9 cellular contexts compared by ENCODE assay signal in genomic region chr21:39660596-39660995, GRCh38. TPM values are rescaled to one million over a fixed set of nuclear protein-coding genes. Genes with fewer than 3 reads are reported as not detected.
DNase-seq lines count a peak whose midpoint lies in the region; ATAC-seq and TF ChIP-seq lines count a peak whose summit lies in the region.
"Had no signal": no experiment of that assay in that cellular context is flagged by ENCODE, and none has a peak within 500 bp of the region (broad histone marks: within the 10 kb centered on the region; RNA-seq: fewer than 3 reads in every experiment).

No MANE protein-coding gene starts in this region.

- H3K27me3 ChIP-seq in adrenal gland = no peaks in the 10 kb centered on the region
- no peaks in the 10 kb centered on the region for H3K27me3 ChIP-seq in right atrium auricular region
- H3K27me3 ChIP-seq in stomach smooth muscle (ENCODE audit: control insufficient read depth in 1 of 2, insufficient read depth in 2 of 2, low read length in 2 of 2) = no peaks in the 10 kb centered on the region
- H3K27me3 ChIP-seq: tibial nerve had no signal

- no peak for TF ChIP-seq CTCF in adrenal gland (IDR thresholded peaks at IDR 0.05)
- TF ChIP-seq CTCF in right atrium auricular region (IDR thresholded peaks at IDR 0.05) = no peak

- H3K9ac ChIP-seq in stomach smooth muscle (ENCODE audit: low read length in 2 of 2) = peak overlapping the region; percentile 13 to 31

- TF ChIP-seq POLR2A in adrenal gland (IDR thresholded peaks at IDR 0.05) = no peak

- 24 to 37% (median 34%) methylated on average over 11 of the region's 11 CpGs for WGBS in adrenal gland, 4 donors

- DNase-seq in HCEC 1CT (peak; percentile 7), adrenal gland (peak in 6 of 7 donors; percentile 19 to 64 (median 28)), right atrium auricular region (ENCODE audit: low spot score) (peak; percentile 64), hippocampal formation (lab: John Stamatoyannopoulos, UW) (no peak)

- H3K36me3 ChIP-seq in adrenal gland (replicated peaks in 1 of 2) (no peaks in the 10 kb centered on the region), right atrium auricular region (no peaks in the 10 kb centered on the region), stomach smooth muscle (ENCODE audit: control insufficient read depth in 2 of 2, insufficient read depth in 2 of 2, low read length in 2 of 2) (no peaks in the 10 kb centered on the region)
- H3K36me3 ChIP-seq: neutrophil, tibial nerve had no signal

- H3K4me1 ChIP-seq in adrenal gland (replicated peaks in 1 of 2) (no peaks in the 10 kb centered on the region), right atrium auricular region (peaks cover 0 to 18% of the 10 kb centered on the region in 2 donors), stomach smooth muscle (ENCODE audit: control insufficient read depth, insufficient read depth, low read length) (peaks cover 17% of the 10 kb centered on the region)

- no peak for ATAC-seq in HG02852 (IDR thresholded peaks at IDR 0.05; ENCODE audit: unreplicated experiment)
- no peak for ATAC-seq in GM18909 (IDR thresholded peaks at IDR 0.05; ENCODE audit: poor library complexity, unreplicated experiment)

- H3K9me3 ChIP-seq in adrenal gland (replicated peaks in 1 of 3) (no peaks in the 10 kb centered on the region), right atrium auricular region (no peaks in the 10 kb centered on the region), stomach smooth muscle (ENCODE audit: control insufficient read depth in 2 of 2, low read length in 2 of 2) (no peaks in the 10 kb centered on the region)
- H3K9me3 ChIP-seq: neutrophil, tibial nerve had no signal

- intact Hi-C loops in adrenal gland (cut with DNase I) = no loop called here

- H3K4me3 ChIP-seq in adrenal gland (no peak overlapping the region), right atrium auricular region (peak overlapping the region in 1 of 2 donors; percentile 14), stomach smooth muscle (ENCODE audit: low read length in 2 of 2) (peak overlapping the region; percentile 49 to 58)
- H3K4me3 ChIP-seq: tibial nerve had no signal

- H3K27ac ChIP-seq in adrenal gland (peak overlapping the region in 1 of 5 donors; percentile 24), right atrium auricular region (peak overlapping the region in 1 of 2 donors; percentile 26), stomach smooth muscle (ENCODE audit: low read length) (peak overlapping the region; percentile 53)
- H3K27ac ChIP-seq: neutrophil, tibial nerve had no signal

RNA-seq across cellular contexts. Expression of gene B3GALT5, which starts 47.9 kb away (rescaled TPM):
- total RNA-seq in adrenal gland = under 1 TPM in 6 of 8 donors, not detected in 2; 0.08 to 0.60 (median 0.23) TPM
- polyA plus RNA-seq in adrenal gland = under 1 TPM; 0.07 to 0.56 (median 0.33) TPM
- not detected for total RNA-seq in right atrium auricular region
- total RNA-seq: tibial nerve had no signal

Comparison
In these comparisons a context has a peak if more than half of its experiments do, and no peak if none do; other contexts are left out.
1. DNase-seq: peak in HCEC 1CT (single experiment), adrenal gland (6 of 7) and right atrium auricular region (single experiment); none in hippocampal formation (0 of 2).
2. H3K4me3 ChIP-seq: peak in stomach smooth muscle (2 of 2); none in adrenal gland (0 of 4).